Comparison of ENCODE assay signal across 20 cellular contexts in genomic region chr2:180970052-180970451, GRCh38. TPM values are rescaled to one million over a fixed set of nuclear protein-coding genes. Genes with fewer than 3 reads are reported as not detected.
DNase-seq lines count a peak whose midpoint lies in the region; ATAC-seq and TF ChIP-seq lines count a peak whose summit lies in the region.
"Had no signal": no experiment of that assay in that cellular context is flagged by ENCODE, and none has a peak within 500 bp of the region (broad histone marks: within the 10 kb centered on the region; RNA-seq: fewer than 3 reads in every experiment).

No MANE protein-coding gene starts in this region.

- H3K27ac Mint-ChIP-seq in WTC11: no peak overlapping the region
- H3K27ac Mint-ChIP-seq: CD8-positive, alpha-beta memory T cell; HFFc6 had no signal

- H3K9me3 ChIP-seq in HEK293 (ENCODE audit: control insufficient read depth, insufficient read depth, low read depth, low read length): no peaks in the 10 kb centered on the region
- H3K9me3 ChIP-seq: A549; BLaER1 treated with 17β-estradiol and CSF1 and Interleukin-3, amounts not matched to agents 10 nM and 100 nM; SJSA1 had no signal

- intact Hi-C loops in left cardiac atrium (cut with DNase I): no loop called here

- CTCF ChIA-PET in HEK293 (lab: Yijun Ruan, JAX) (interaction anchor here (0.5 to 1.5 kb wide), 2 partner anchors 88 to 106 kb away, joined by 5 to 6 read pairs; no protein-coding TSS in a partner anchor), WTC11 (lab: Charles Lee) (no interaction called here)

- H3K27ac ChIP-seq in HEK293 (ENCODE audit: extremely low read depth, low read depth, low read length): no peak overlapping the region
- H3K27ac ChIP-seq: A549; BLaER1 treated with 17β-estradiol and CSF1 and Interleukin-3, amounts not matched to agents 10 nM and 100 nM; KMS-11; SJSA1 had no signal

- H3K4me1 ChIP-seq in HEK293 (ENCODE audit: control insufficient read depth, insufficient read depth, low read length): peaks cover 7% of the 10 kb centered on the region
- H3K4me1 ChIP-seq: A549; BLaER1 treated with 17β-estradiol and CSF1 and Interleukin-3, amounts not matched to agents 10 nM and 100 nM; SJSA1 had no signal

- no peaks in the 10 kb centered on the region for H3K27me3 Mint-ChIP-seq in WTC11 (ENCODE audit: low read depth)

- POLR2A ChIA-PET in HEK293 (lab: Yijun Ruan, JAX) (no interaction called here), WTC11 (lab: Charles Lee) (no interaction called here)

- H3K36me3 ChIP-seq in HEK293 (ENCODE audit: control insufficient read depth in 2 of 2, insufficient read depth in 1 of 2, low read length in 2 of 2): no peaks in the 10 kb centered on the region
- H3K36me3 ChIP-seq: BLaER1 treated with 17β-estradiol and CSF1 and Interleukin-3, amounts not matched to agents 10 nM and 100 nM; SJSA1 had no signal

- no peak for ATAC-seq in WTC11
- ATAC-seq in left cardiac atrium: no peak
- ATAC-seq: A549 had no signal

- no peaks in the 10 kb centered on the region for H3K36me3 Mint-ChIP-seq in WTC11
- H3K36me3 Mint-ChIP-seq: CD8-positive, alpha-beta memory T cell had no signal

- no peaks in the 10 kb centered on the region for H3K9me3 Mint-ChIP-seq in WTC11
- H3K9me3 Mint-ChIP-seq: CD8-positive, alpha-beta memory T cell; HFFc6 had no signal

- H3K4me3 ChIP-seq in HEK293 (ENCODE audit: low read depth, low read length): no peak overlapping the region
- H3K4me3 ChIP-seq: A549; BLaER1 treated with 17β-estradiol and CSF1 and Interleukin-3, amounts not matched to agents 10 nM and 100 nM; SJSA1 had no signal

- DNase-seq in NCI-H2171 treated with DMSO at 0.1 percent for 48 hours (lab: John Stamatoyannopoulos, UW): peak; percentile 64
- DNase-seq in NCI-H2171 (lab: John Stamatoyannopoulos, UW): no peak
- DNase-seq in NCI-H510A treated with DMSO at 0.1 percent for 48 hours (lab: John Stamatoyannopoulos, UW): peak; percentile 95
- no peak for DNase-seq in WTC11 (ENCODE audit: low spot score)
- no peak for DNase-seq in stimulated activated CD8-positive, alpha-beta memory T cell treated with anti-CD3 and anti-CD28 coated beads, Interleukin-4, amount 100 ng/mL, for 48 hours
- no peak for DNase-seq in SIG-M5 treated with dmso at 0.1 percent for 504 hours (lab: John Stamatoyannopoulos, UW; ENCODE audit: unreplicated experiment)
- DNase-seq in left cardiac atrium: no peak
- DNase-seq: CD8-positive, alpha-beta memory T cell; HFFc6; MM.1S; NCI-H1092 treated with DMSO at 0.1 percent for 48 hours; NCI-H446; OCI-M1; RPMI8226; SW 1271 had no signal

- H3K4me3 Mint-ChIP-seq in WTC11: no peak overlapping the region
- H3K4me3 Mint-ChIP-seq: CD8-positive, alpha-beta memory T cell; HFFc6 had no signal

- H3K4me1 Mint-ChIP-seq in WTC11: no peaks in the 10 kb centered on the region
- H3K4me1 Mint-ChIP-seq: CD8-positive, alpha-beta memory T cell had no signal

- TF ChIP-seq CTCF in HEK293 (tag by site-specific recombination; IDR thresholded peaks at IDR 0.05) (no peak), WTC11 (IDR thresholded peaks at IDR 0.05) (no peak)

TF ChIP-seq in HEK293, 187 proteins besides CTCF, POLR2A, EP300 and RAD21:
- TF ChIP-seq ZSCAN16 (tag by site-specific recombination; IDR thresholded peaks at IDR 0.05) (no peak), ZNF843 (tag by site-specific recombination; IDR thresholded peaks at IDR 0.05) (no peak), ZNF664 (tag by site-specific recombination; IDR thresholded peaks at IDR 0.05) (0 out of 2 replicates have a peak, but pooled peaks have one; percentile 8), TCF7L2 (IDR thresholded peaks at IDR 0.05; ENCODE audit: borderline replicate concordance, low read depth, low read length) (no peak), ZNF433 (tag by site-specific recombination; IDR thresholded peaks at IDR 0.05; ENCODE audit: low read depth) (no peak), ZFP37 (tag by site-specific recombination; IDR thresholded peaks at IDR 0.05) (no peak), REPIN1 (tag by site-specific recombination; IDR thresholded peaks at IDR 0.05; ENCODE audit: low read depth) (no peak), ZNF544 (tag by site-specific recombination; IDR thresholded peaks at IDR 0.05) (no peak), ZNF677 (tag by site-specific recombination; IDR thresholded peaks at IDR 0.05) (no peak), ZNF777 (tag by site-specific recombination; IDR thresholded peaks at IDR 0.05; ENCODE audit: borderline replicate concordance) (no peak), ZBTB20 (tag by site-specific recombination; IDR thresholded peaks at IDR 0.05) (peak; percentile 36; the same call in 1 of the 2 replicates), ZBTB11 (tag by site-specific recombination; conservative IDR thresholded peaks at IDR 0.05; ENCODE audit: low read depth) (no peak), ZNF561 (tag by site-specific recombination; IDR thresholded peaks at IDR 0.05; ENCODE audit: borderline replicate concordance) (no peak)
TF ChIP-seq in HEK293: peak in this region for 2.

TF ChIP-seq in WTC11, 78 proteins besides CTCF, POLR2A, EP300 and RAD21:
- TF ChIP-seq ZNF219 (CRISPR knock-in tag; IDR thresholded peaks at IDR 0.05; ENCODE audit: borderline replicate concordance) (no peak), ESRRA (CRISPR knock-in tag; IDR thresholded peaks at IDR 0.05; ENCODE audit: borderline replicate concordance) (no peak), GABPB1 (CRISPR knock-in tag; IDR thresholded peaks at IDR 0.05) (0 out of 2 replicates have a peak, but pooled peaks have one; percentile 13)
TF ChIP-seq in WTC11: peak in this region for 1.

RNA-seq across cellular contexts. Expression of gene UBE2E3, which starts 10.4 kb away (rescaled TPM):
- total RNA-seq in WTC11 (2021): 75.1 to 76.4 TPM (median 76.3 TPM) in 3 replicates
- total RNA-seq in left cardiac atrium: 10 to 100 TPM; 50.5 to 57.7 TPM

Comparison
In these comparisons a context has a peak if more than half of its experiments do, and no peak if none do; other contexts are left out.
1. DNase-seq: peak in NCI-H2171 treated with DMSO at 0.1 percent for 48 hours (single experiment) and NCI-H510A treated with DMSO at 0.1 percent for 48 hours (single experiment); none in NCI-H2171 (single experiment), WTC11 (single experiment), stimulated activated CD8-positive, alpha-beta memory T cell treated with anti-CD3 and anti-CD28 coated beads, Interleukin-4, amount 100 ng/mL, for 48 hours (single experiment), SIG-M5 treated with dmso at 0.1 percent for 504 hours (single experiment) and left cardiac atrium (single experiment).